1 cellular context compared by ENCODE assay signal in the genomic region with DNA sequence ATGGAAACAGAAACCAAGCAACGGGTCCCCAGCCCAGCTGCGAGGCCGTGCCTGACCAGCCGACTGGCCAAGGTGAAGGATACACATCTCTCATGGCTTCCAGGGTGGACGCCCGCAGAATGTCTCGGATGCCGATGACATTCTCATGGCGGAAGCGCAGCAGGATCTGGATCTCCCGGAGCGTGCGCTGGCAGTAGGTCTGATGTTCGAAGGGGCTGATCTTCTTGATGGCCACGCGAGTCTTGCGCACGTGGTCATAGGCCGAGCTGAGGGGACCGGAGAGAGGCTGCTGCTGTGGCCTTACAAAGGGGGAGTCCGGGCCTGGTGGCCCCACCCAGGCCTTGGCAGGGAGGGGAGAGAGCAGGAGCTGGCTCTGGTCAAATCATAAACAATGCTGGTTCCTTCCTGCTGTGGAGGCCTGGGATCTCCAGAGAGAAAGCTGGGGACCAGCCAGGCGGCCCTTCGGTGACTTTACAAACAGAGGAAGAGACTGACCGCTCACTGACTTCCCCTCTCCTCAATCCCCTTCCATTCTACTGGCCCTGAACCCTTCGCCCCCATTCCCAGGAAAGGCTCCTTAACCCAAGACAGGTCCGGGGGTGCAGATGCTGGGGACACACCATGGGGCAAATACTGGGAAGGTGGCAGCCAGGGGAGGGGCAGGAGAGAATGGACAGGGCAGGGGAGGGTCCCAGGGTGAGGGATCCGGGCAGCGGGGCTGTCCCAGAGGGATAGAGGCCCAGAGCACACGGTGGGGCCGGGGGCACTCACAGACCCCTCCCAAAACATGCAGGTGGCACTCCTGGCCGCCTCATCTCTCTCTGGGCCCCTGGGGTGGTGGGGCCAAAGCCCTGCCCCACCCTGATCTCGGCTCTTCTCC.
TF ChIP-seq lines count a peak whose summit lies in the region.

No MANE protein-coding gene starts in this region.

TF ChIP-seq in HepG2, 621 proteins besides CTCF, POLR2A, EP300 and RAD21 (continued from another document and continues in another):
- TF ChIP-seq, protein P1, sequence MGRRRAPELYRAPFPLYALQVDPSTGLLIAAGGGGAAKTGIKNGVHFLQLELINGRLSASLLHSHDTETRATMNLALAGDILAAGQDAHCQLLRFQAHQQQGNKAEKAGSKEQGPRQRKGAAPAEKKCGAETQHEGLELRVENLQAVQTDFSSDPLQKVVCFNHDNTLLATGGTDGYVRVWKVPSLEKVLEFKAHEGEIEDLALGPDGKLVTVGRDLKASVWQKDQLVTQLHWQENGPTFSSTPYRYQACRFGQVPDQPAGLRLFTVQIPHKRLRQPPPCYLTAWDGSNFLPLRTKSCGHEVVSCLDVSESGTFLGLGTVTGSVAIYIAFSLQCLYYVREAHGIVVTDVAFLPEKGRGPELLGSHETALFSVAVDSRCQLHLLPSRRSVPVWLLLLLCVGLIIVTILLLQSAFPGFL (CRISPR knock-in tag; IDR thresholded peaks at IDR 0.05) = no peak
- TF ChIP-seq TBX2 (CRISPR knock-in tag; IDR thresholded peaks at IDR 0.05; ENCODE audit: borderline replicate concordance) = no peak
- no peak for TF ChIP-seq SOX6 (IDR thresholded peaks at IDR 0.05)
- TF ChIP-seq SOX6 (CRISPR knock-in tag; IDR thresholded peaks at IDR 0.05) = no peak
- TF ChIP-seq ZFYVE20 (CRISPR knock-in tag; IDR thresholded peaks at IDR 0.05; ENCODE audit: borderline replicate concordance, low read depth) = no peak
- TF ChIP-seq, protein P2, sequence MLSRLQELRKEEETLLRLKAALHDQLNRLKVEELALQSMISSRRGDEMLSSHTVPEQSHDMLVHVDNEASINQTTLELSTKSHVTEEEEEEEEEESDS (CRISPR knock-in tag; IDR thresholded peaks at IDR 0.05; ENCODE audit: borderline replicate concordance) = no peak
- TF ChIP-seq, protein P3, sequence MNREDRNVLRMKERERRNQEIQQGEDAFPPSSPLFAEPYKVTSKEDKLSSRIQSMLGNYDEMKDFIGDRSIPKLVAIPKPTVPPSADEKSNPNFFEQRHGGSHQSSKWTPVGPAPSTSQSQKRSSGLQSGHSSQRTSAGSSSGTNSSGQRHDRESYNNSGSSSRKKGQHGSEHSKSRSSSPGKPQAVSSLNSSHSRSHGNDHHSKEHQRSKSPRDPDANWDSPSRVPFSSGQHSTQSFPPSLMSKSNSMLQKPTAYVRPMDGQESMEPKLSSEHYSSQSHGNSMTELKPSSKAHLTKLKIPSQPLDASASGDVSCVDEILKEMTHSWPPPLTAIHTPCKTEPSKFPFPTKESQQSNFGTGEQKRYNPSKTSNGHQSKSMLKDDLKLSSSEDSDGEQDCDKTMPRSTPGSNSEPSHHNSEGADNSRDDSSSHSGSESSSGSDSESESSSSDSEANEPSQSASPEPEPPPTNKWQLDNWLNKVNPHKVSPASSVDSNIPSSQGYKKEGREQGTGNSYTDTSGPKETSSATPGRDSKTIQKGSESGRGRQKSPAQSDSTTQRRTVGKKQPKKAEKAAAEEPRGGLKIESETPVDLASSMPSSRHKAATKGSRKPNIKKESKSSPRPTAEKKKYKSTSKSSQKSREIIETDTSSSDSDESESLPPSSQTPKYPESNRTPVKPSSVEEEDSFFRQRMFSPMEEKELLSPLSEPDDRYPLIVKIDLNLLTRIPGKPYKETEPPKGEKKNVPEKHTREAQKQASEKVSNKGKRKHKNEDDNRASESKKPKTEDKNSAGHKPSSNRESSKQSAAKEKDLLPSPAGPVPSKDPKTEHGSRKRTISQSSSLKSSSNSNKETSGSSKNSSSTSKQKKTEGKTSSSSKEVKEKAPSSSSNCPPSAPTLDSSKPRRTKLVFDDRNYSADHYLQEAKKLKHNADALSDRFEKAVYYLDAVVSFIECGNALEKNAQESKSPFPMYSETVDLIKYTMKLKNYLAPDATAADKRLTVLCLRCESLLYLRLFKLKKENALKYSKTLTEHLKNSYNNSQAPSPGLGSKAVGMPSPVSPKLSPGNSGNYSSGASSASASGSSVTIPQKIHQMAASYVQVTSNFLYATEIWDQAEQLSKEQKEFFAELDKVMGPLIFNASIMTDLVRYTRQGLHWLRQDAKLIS (CRISPR knock-in tag; IDR thresholded peaks at IDR 0.05) = no peak
- TF ChIP-seq MEF2D (CRISPR knock-in tag; IDR thresholded peaks at IDR 0.05) = 0 out of 2 replicates have a peak, but pooled peaks have one; percentile 41
- no peak for TF ChIP-seq FOXO1 (CRISPR knock-in tag; IDR thresholded peaks at IDR 0.05)
- TF ChIP-seq POLR2G (IDR thresholded peaks at IDR 0.05; ENCODE audit: low read depth, low read length) = no peak
- TF ChIP-seq KLF11 (CRISPR knock-in tag; IDR thresholded peaks at IDR 0.05) = no peak
- TF ChIP-seq ZNF441 (CRISPR knock-in tag; IDR thresholded peaks at IDR 0.05; ENCODE audit: borderline replicate concordance) = no peak
- TF ChIP-seq, protein P4, sequence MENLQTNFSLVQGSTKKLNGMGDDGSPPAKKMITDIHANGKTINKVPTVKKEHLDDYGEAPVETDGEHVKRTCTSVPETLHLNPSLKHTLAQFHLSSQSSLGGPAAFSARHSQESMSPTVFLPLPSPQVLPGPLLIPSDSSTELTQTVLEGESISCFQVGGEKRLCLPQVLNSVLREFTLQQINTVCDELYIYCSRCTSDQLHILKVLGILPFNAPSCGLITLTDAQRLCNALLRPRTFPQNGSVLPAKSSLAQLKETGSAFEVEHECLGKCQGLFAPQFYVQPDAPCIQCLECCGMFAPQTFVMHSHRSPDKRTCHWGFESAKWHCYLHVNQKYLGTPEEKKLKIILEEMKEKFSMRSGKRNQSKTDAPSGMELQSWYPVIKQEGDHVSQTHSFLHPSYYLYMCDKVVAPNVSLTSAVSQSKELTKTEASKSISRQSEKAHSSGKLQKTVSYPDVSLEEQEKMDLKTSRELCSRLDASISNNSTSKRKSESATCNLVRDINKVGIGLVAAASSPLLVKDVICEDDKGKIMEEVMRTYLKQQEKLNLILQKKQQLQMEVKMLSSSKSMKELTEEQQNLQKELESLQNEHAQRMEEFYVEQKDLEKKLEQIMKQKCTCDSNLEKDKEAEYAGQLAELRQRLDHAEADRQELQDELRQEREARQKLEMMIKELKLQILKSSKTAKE (CRISPR knock-in tag; IDR thresholded peaks at IDR 0.05; ENCODE audit: borderline replicate concordance) = no peak
- TF ChIP-seq, protein P5, sequence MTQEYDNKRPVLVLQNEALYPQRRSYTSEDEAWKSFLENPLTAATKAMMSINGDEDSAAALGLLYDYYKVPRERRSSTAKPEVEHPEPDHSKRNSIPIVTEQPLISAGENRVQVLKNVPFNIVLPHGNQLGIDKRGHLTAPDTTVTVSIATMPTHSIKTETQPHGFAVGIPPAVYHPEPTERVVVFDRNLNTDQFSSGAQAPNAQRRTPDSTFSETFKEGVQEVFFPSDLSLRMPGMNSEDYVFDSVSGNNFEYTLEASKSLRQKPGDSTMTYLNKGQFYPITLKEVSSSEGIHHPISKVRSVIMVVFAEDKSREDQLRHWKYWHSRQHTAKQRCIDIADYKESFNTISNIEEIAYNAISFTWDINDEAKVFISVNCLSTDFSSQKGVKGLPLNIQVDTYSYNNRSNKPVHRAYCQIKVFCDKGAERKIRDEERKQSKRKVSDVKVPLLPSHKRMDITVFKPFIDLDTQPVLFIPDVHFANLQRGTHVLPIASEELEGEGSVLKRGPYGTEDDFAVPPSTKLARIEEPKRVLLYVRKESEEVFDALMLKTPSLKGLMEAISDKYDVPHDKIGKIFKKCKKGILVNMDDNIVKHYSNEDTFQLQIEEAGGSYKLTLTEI (CRISPR knock-in tag; conservative IDR thresholded peaks at IDR 0.05) = no peak
- TF ChIP-seq RFXANK (CRISPR knock-in tag; IDR thresholded peaks at IDR 0.05) = no peak
- TF ChIP-seq, protein P6, sequence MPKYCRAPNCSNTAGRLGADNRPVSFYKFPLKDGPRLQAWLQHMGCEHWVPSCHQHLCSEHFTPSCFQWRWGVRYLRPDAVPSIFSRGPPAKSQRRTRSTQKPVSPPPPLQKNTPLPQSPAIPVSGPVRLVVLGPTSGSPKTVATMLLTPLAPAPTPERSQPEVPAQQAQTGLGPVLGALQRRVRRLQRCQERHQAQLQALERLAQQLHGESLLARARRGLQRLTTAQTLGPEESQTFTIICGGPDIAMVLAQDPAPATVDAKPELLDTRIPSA (CRISPR knock-in tag; IDR thresholded peaks at IDR 0.05; ENCODE audit: borderline replicate concordance) = no peak
- TF ChIP-seq ZNF354B (CRISPR knock-in tag; IDR thresholded peaks at IDR 0.05) = no peak
- no peak for TF ChIP-seq SP140L (CRISPR knock-in tag; IDR thresholded peaks at IDR 0.05; ENCODE audit: borderline replicate concordance)
- TF ChIP-seq, protein P7, sequence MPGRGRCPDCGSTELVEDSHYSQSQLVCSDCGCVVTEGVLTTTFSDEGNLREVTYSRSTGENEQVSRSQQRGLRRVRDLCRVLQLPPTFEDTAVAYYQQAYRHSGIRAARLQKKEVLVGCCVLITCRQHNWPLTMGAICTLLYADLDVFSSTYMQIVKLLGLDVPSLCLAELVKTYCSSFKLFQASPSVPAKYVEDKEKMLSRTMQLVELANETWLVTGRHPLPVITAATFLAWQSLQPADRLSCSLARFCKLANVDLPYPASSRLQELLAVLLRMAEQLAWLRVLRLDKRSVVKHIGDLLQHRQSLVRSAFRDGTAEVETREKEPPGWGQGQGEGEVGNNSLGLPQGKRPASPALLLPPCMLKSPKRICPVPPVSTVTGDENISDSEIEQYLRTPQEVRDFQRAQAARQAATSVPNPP (CRISPR knock-in tag; IDR thresholded peaks at IDR 0.05) = no peak
- TF ChIP-seq, protein P8, sequence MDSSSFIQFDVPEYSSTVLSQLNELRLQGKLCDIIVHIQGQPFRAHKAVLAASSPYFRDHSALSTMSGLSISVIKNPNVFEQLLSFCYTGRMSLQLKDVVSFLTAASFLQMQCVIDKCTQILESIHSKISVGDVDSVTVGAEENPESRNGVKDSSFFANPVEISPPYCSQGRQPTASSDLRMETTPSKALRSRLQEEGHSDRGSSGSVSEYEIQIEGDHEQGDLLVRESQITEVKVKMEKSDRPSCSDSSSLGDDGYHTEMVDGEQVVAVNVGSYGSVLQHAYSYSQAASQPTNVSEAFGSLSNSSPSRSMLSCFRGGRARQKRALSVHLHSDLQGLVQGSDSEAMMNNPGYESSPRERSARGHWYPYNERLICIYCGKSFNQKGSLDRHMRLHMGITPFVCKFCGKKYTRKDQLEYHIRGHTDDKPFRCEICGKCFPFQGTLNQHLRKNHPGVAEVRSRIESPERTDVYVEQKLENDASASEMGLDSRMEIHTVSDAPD (CRISPR knock-in tag; IDR thresholded peaks at IDR 0.05) = no peak
- TF ChIP-seq, protein P9, sequence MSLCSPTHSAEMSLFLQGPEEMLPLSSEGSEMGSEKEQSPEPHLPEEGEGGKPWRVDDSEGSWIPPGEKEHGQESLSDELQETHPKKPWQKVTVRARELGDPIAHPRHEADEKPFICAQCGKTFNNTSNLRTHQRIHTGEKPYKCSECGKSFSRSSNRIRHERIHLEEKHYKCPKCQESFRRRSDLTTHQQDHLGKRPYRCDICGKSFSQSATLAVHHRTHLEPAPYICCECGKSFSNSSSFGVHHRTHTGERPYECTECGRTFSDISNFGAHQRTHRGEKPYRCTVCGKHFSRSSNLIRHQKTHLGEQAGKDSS (CRISPR knock-in tag; IDR thresholded peaks at IDR 0.05; ENCODE audit: borderline replicate concordance, low read depth) = 0 out of 2 replicates have a peak, but pooled peaks have one; percentile 58
- TF ChIP-seq ZNF773 (CRISPR knock-in tag; IDR thresholded peaks at IDR 0.05; ENCODE audit: borderline replicate concordance) = no peak
- TF ChIP-seq, protein P10, sequence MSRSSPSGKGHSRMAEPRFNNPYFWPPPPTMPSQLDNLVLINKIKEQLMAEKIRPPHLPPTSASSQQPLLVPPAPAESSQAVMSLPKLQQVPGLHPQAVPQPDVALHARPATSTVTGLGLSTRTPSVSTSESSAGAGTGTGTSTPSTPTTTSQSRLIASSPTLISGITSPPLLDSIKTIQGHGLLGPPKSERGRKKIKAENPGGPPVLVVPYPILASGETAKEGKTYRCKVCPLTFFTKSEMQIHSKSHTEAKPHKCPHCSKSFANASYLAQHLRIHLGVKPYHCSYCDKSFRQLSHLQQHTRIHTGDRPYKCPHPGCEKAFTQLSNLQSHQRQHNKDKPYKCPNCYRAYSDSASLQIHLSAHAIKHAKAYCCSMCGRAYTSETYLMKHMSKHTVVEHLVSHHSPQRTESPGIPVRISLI (CRISPR knock-in tag; IDR thresholded peaks at IDR 0.05; ENCODE audit: borderline replicate concordance) = no peak
- TF ChIP-seq MBD4 (IDR thresholded peaks at IDR 0.05; ENCODE audit: borderline replicate concordance, low read length) = no peak
- TF ChIP-seq ZNF136 (CRISPR knock-in tag; IDR thresholded peaks at IDR 0.05; ENCODE audit: low read depth) = no peak
- no peak for TF ChIP-seq NR2C2 (CRISPR knock-in tag; IDR thresholded peaks at IDR 0.05; ENCODE audit: borderline replicate concordance)
- TF ChIP-seq, protein P11, sequence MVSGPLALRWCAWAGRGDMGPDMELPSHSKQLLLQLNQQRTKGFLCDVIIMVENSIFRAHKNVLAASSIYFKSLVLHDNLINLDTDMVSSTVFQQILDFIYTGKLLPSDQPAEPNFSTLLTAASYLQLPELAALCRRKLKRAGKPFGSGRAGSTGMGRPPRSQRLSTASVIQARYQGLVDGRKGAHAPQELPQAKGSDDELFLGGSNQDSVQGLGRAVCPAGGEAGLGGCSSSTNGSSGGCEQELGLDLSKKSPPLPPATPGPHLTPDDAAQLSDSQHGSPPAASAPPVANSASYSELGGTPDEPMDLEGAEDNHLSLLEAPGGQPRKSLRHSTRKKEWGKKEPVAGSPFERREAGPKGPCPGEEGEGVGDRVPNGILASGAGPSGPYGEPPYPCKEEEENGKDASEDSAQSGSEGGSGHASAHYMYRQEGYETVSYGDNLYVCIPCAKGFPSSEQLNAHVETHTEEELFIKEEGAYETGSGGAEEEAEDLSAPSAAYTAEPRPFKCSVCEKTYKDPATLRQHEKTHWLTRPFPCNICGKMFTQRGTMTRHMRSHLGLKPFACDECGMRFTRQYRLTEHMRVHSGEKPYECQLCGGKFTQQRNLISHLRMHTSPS (CRISPR knock-in tag; IDR thresholded peaks at IDR 0.05; ENCODE audit: low read depth) = no peak
- no peak for TF ChIP-seq YEATS4 (CRISPR knock-in tag; IDR thresholded peaks at IDR 0.05; ENCODE audit: borderline replicate concordance)
- no peak for TF ChIP-seq ZNF138 (CRISPR knock-in tag; IDR thresholded peaks at IDR 0.05; ENCODE audit: low read depth)
- TF ChIP-seq KLF12 (CRISPR knock-in tag; IDR thresholded peaks at IDR 0.05; ENCODE audit: borderline replicate concordance) = 0 out of 2 replicates have a peak, but pooled peaks have one; percentile 10
- TF ChIP-seq MTA1 (CRISPR knock-in tag; IDR thresholded peaks at IDR 0.05; ENCODE audit: borderline replicate concordance) = peak; percentile 34; the same call in 1 of the 2 replicates
- TF ChIP-seq SALL2 (CRISPR knock-in tag; IDR thresholded peaks at IDR 0.05) = no peak
- no peak for TF ChIP-seq ZNF329 (CRISPR knock-in tag; IDR thresholded peaks at IDR 0.05; ENCODE audit: low read depth)
- TF ChIP-seq, protein P12, sequence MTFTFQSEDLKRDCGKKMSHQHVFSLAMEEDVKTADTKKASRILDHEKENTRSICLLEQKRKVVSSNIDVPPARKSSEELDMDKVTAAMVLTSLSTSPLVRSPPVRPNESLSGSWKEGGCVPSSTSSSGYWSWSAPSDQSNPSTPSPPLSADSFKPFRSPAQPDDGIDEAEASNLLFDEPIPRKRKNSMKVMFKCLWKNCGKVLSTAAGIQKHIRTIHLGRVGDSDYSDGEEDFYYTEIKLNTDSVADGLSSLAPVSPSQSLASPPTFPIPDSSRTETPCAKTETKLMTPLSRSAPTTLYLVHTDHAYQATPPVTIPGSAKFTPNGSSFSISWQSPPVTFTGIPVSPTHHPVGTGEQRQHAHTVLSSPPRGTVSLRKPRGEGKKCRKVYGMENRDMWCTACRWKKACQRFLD (CRISPR knock-in tag; IDR thresholded peaks at IDR 0.05; ENCODE audit: borderline replicate concordance) = 0 out of 2 replicates have a peak, but pooled peaks have one; percentile 59
- TF ChIP-seq HOXA9 (CRISPR knock-in tag; IDR thresholded peaks at IDR 0.05; ENCODE audit: borderline replicate concordance) = no peak
